Comparison of ENCODE assay signal across 8 cellular contexts in genomic region chr18:3595282-3596273, GRCh38.
DNase-seq lines count a peak whose midpoint lies in the region; ATAC-seq and FAIRE-seq lines count a peak whose summit lies in the region.

No MANE protein-coding gene starts in this region.

- peak; percentile 14 to 79 (median 33) for DNase-seq in CD4-positive, alpha-beta memory T cell
- DNase-seq in GM19239 (ENCODE audit: insufficient read length, low spot score) (no peak), NOMO-1 treated with DMSO at 0.1 percent for 48 hours (lab: John Stamatoyannopoulos, UW; ENCODE audit: unreplicated experiment) (peak; percentile 72), Right ventricle myocardium inferior (ENCODE audit: missing footprints) (no peak), trophoblast cell (peak; percentile 78 to 90), HuH-7 (ENCODE audit: low spot score) (no peak)
- peak in 1 of 2 donors; percentile 39 for DNase-seq in activated naive CD4-positive, alpha-beta T cell treated with anti-CD3 and anti-CD28 coated beads, Interleukin-2, amount 50 U/mL, for 72 hours (ENCODE audit: low spot score in 2 of 2)

- H3K27me3 ChIP-seq in CD4-positive, alpha-beta memory T cell (ENCODE audit: insufficient read depth, low read length): no peaks in the 10 kb centered on the region
- H3K27me3 ChIP-seq in trophoblast cell (ENCODE audit: insufficient read depth, low read length): no peaks in the 10 kb centered on the region

- peak overlapping the region; percentile 47 for H3K4ac ChIP-seq in trophoblast cell (ENCODE audit: low read depth, low read length)

- peaks cover 50% of the 10 kb centered on the region for H3K79me1 ChIP-seq in trophoblast cell (ENCODE audit: low read length)

- H3K4me3 Mint-ChIP-seq in CD4-positive, alpha-beta memory T cell: peak overlapping the region; percentile 88 to 95 (median 91)

- peak overlapping the region; percentile 91 for H3K27ac ChIP-seq in CD4-positive, alpha-beta memory T cell (ENCODE audit: low read depth, low read length)
- H3K27ac ChIP-seq in trophoblast cell (ENCODE audit: low read depth, low read length): peak overlapping the region; percentile 100

- CTCF ChIA-PET in CD4-positive, alpha-beta memory T cell (lab: Charles Lee; ENCODE audit: partially characterized antibody): interaction anchor here (0.7 to 8.4 kb wide), 19 partner anchors 8 to 344 kb away, joined by 3 to 100 read pairs (median 9); no protein-coding TSS in a partner anchor

- ATAC-seq in HG03442 (IDR thresholded peaks at IDR 0.05; ENCODE audit: unreplicated experiment): peak; percentile 63
- peak; percentile 67 to 76 for ATAC-seq in activated naive CD4-positive, alpha-beta T cell treated with anti-CD3 and anti-CD28 coated beads, Interleukin-2, amount 50 U/mL, for 72 hours
- peak; percentile 63 for ATAC-seq in Right ventricle myocardium inferior

- H3K27ac Mint-ChIP-seq in CD4-positive, alpha-beta memory T cell: peak overlapping the region; percentile 98 to 100 (median 99)
- H3K27ac Mint-ChIP-seq in activated naive CD4-positive, alpha-beta T cell treated with anti-CD3 and anti-CD28 coated beads, Interleukin-2, amount 50 U/mL, for 72 hours: peak overlapping the region; percentile 94 to 100

- H3K4me1 ChIP-seq in CD4-positive, alpha-beta memory T cell (ENCODE audit: insufficient read depth, low read length): peaks cover 53% of the 10 kb centered on the region
- H3K4me1 ChIP-seq in trophoblast cell (ENCODE audit: control insufficient read depth in 1 of 2, insufficient read depth in 2 of 2, low read length in 2 of 2): peaks cover 34 to 40% of the 10 kb centered on the region in 2 experiments

- no CpG with 5 or more reads among the region's 8 CpGs for WGBS in trophoblast cell (ENCODE audit: extremely low coverage, insufficient coverage, insufficient read length)

- peaks cover 18% of the 10 kb centered on the region for H3K79me2 ChIP-seq in trophoblast cell (ENCODE audit: control insufficient read depth, insufficient read depth, low read length, poor library complexity)

- H2AFZ ChIP-seq in trophoblast cell (ENCODE audit: insufficient read depth, low read length, poor library complexity): no peak overlapping the region

- intact Hi-C loops in CD4-positive, alpha-beta memory T cell (cut with micrococcal nuclease): loop anchor here (2.0 to 5.0 kb wide), 2 partner anchors 315 to 583 kb away; partner anchors contain the start of gene LPIN2
- intact Hi-C loops in Right ventricle myocardium inferior (cut with DNase I): loop anchor here (2.0 kb wide), 2 partner anchors 71 to 147 kb away; no protein-coding TSS in a partner anchor

- peak overlapping the region; percentile 90 for H3K14ac ChIP-seq in trophoblast cell (ENCODE audit: low read length)

- no peak overlapping the region for H3K9ac ChIP-seq in trophoblast cell (ENCODE audit: low read length)

- peak overlapping the region; percentile 81 for H4K8ac ChIP-seq in trophoblast cell (ENCODE audit: low read depth, low read length)

- H3K27me3 Mint-ChIP-seq in CD4-positive, alpha-beta memory T cell: no peaks in the 10 kb centered on the region

- H2BK5ac ChIP-seq in trophoblast cell (ENCODE audit: low read depth, low read length, poor library complexity): peak overlapping the region; percentile 98

- H4K12ac ChIP-seq in trophoblast cell (ENCODE audit: low read depth, low read length): no peak overlapping the region

- peak overlapping the region; percentile 55 for H3K4me2 ChIP-seq in trophoblast cell (ENCODE audit: low read length)

- H3K18ac ChIP-seq in trophoblast cell (ENCODE audit: low read length): peak overlapping the region; percentile 18

- H3K4me3 ChIP-seq in CD4-positive, alpha-beta memory T cell (ENCODE audit: low read length in 2 of 2): peak overlapping the region; percentile 68 to 72
- no peak overlapping the region for H3K4me3 ChIP-seq in trophoblast cell (ENCODE audit: low read depth, low read length)

- FAIRE-seq in GM19239 (lab: Jason Lieb, UNC): peak; percentile 45

- H4K91ac ChIP-seq in trophoblast cell (ENCODE audit: low read depth, low read length): peak overlapping the region; percentile 97

- H2BK120ac ChIP-seq in trophoblast cell (ENCODE audit: insufficient read depth, low read length, poor library complexity): peak overlapping the region; percentile 99

- peak overlapping the region; percentile 94 for H2BK12ac ChIP-seq in trophoblast cell (ENCODE audit: low read length)

- no peak overlapping the region for H2AK5ac ChIP-seq in trophoblast cell (ENCODE audit: low read length)

- H3K36me3 Mint-ChIP-seq in CD4-positive, alpha-beta memory T cell: peaks cover 0 to 27% of the 10 kb centered on the region in 2 donors
- peaks cover 25 to 34% of the 10 kb centered on the region in 2 donors for H3K36me3 Mint-ChIP-seq in activated naive CD4-positive, alpha-beta T cell treated with anti-CD3 and anti-CD28 coated beads, Interleukin-2, amount 50 U/mL, for 72 hours

- no peaks in the 10 kb centered on the region for H3K9me3 ChIP-seq in CD4-positive, alpha-beta memory T cell (ENCODE audit: control insufficient read depth in 1 of 2, low read length in 2 of 2)
- no peaks in the 10 kb centered on the region for H3K9me3 ChIP-seq in trophoblast cell (ENCODE audit: insufficient read depth, low read depth, low read length)

- no peak overlapping the region for H3K23ac ChIP-seq in trophoblast cell (ENCODE audit: low read length)

- no peaks in the 10 kb centered on the region for H3K9me3 Mint-ChIP-seq in CD4-positive, alpha-beta memory T cell
- H3K9me3 Mint-ChIP-seq in activated naive CD4-positive, alpha-beta T cell treated with anti-CD3 and anti-CD28 coated beads, Interleukin-2, amount 50 U/mL, for 72 hours: peaks cover 0 to 3% of the 10 kb centered on the region in 2 donors

- H3K36me3 ChIP-seq in CD4-positive, alpha-beta memory T cell (ENCODE audit: insufficient read depth, low read length): no peaks in the 10 kb centered on the region
- peaks cover 0 to 3% of the 10 kb centered on the region in 2 experiments for H3K36me3 ChIP-seq in trophoblast cell (ENCODE audit: control insufficient read depth in 1 of 2, insufficient read depth in 2 of 2, low read length in 2 of 2)

- peaks cover 37 to 66% (median 52%) of the 10 kb centered on the region in 4 donors for H3K4me1 Mint-ChIP-seq in CD4-positive, alpha-beta memory T cell

- POLR2A ChIA-PET in CD4-positive, alpha-beta memory T cell (lab: Charles Lee; ENCODE audit: partially characterized antibody): interaction anchor here (0.6 to 7.5 kb wide), 24 partner anchors 7 to 1005 kb away, joined by 3 to 166 read pairs (median 6); partner anchors contain the start of genes MYL12A, MYL12B and TGIF1

Comparison
In these comparisons a context has a peak if more than half of its experiments do, and no peak if none do; other contexts are left out.
1. DNase-seq: peak in CD4-positive, alpha-beta memory T cell (5 of 5), NOMO-1 treated with DMSO at 0.1 percent for 48 hours (single experiment) and trophoblast cell (2 of 2); none in GM19239 (single experiment), Right ventricle myocardium inferior (single experiment) and HuH-7 (single experiment).
2. Peak in every context shown above with its lines, with median percentiles within 50 percentile points of each other: ATAC-seq.